Comparison of ENCODE assay signal across 27 cellular contexts in the genomic region with DNA sequence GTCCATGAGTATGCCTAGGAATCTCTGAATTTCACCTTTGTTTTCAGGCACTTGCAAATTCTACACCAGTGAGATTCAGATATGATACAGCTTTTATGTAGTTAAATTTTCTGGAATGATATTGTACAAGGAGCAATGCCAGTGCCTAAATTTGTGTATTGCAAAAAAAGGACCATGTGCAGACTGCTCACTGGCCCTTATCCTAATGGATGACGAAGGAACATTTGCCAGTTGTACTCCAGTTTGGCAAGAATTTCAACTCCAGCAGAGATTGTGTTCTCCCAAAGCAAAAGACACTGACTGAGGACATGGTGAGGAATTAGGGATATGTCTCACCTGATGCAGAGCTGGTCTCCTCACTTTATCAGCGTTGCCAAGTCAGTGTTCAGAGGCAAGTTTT.
"Had no signal": no experiment of that assay in that cellular context is flagged by ENCODE, and none has a peak within 500 bp of the region (broad histone marks: within the 10 kb centered on the region; RNA-seq: fewer than 3 reads in every experiment).

No MANE protein-coding gene starts in this region.

- H3K27ac ChIP-seq: colonic mucosa, coronary artery, dorsolateral prefrontal cortex, epithelial cell of prostate, esophagus muscularis mucosa, esophagus squamous epithelium, foreskin keratinocyte, gastroesophageal sphincter, heart right ventricle had no signal

- H3K9me3 ChIP-seq: colonic mucosa, esophagus muscularis mucosa, esophagus squamous epithelium, gastrocnemius medialis, gastroesophageal sphincter, heart right ventricle had no signal

- H3K27ac Mint-ChIP-seq: dendritic cell treated with granulocyte-macrophage colony-stimulating factor and Interleukin-4, amounts not matched to agents 40 ng/mL and 50 ng/mL, for 4 days; endodermal cell had no signal

- DNase-seq: colonic mucosa; cortex of kidney; dermis blood vessel endothelial cell; dorsolateral prefrontal cortex; effector CD4-positive, alpha-beta T cell; effector CD8-positive, alpha-beta T cell; effector memory CD4-positive, alpha-beta T cell; effector memory CD8-positive, alpha-beta T cell; endodermal cell; erythroblast; esophagus squamous epithelium; foreskin keratinocyte; foreskin melanocyte; glutamatergic neuron; head of caudate nucleus; heart right ventricle had no signal

- H3K27me3 Mint-ChIP-seq: dendritic cell treated with granulocyte-macrophage colony-stimulating factor and Interleukin-4, amounts not matched to agents 40 ng/mL and 50 ng/mL, for 4 days; effector memory CD8-positive, alpha-beta T cell had no signal

- H3K9me3 Mint-ChIP-seq: dendritic cell treated with granulocyte-macrophage colony-stimulating factor and Interleukin-4, amounts not matched to agents 40 ng/mL and 50 ng/mL, for 4 days; effector memory CD8-positive, alpha-beta T cell; endodermal cell had no signal

- H3K4me3 Mint-ChIP-seq: dendritic cell treated with granulocyte-macrophage colony-stimulating factor and Interleukin-4, amounts not matched to agents 40 ng/mL and 50 ng/mL, for 4 days; effector memory CD8-positive, alpha-beta T cell; endodermal cell had no signal

- ATAC-seq: effector memory CD8-positive, alpha-beta T cell; esophagus mucosa; foreskin keratinocyte; gastroesophageal sphincter had no signal

- H3K27me3 ChIP-seq: colonic mucosa, dorsolateral prefrontal cortex, esophagus muscularis mucosa, esophagus squamous epithelium, foreskin keratinocyte, gastrocnemius medialis, gastroesophageal sphincter, heart right ventricle had no signal

- H3K4me3 ChIP-seq: colonic mucosa, coronary artery, dorsolateral prefrontal cortex, esophagus muscularis mucosa, esophagus squamous epithelium, gastrocnemius medialis, gastroesophageal sphincter, heart right ventricle had no signal

- H3K4me1 Mint-ChIP-seq: endodermal cell had no signal

- FAIRE-seq: colon, endometrium, endothelial cell of umbilical vein, frontal cortex had no signal

- H3K4me1 ChIP-seq: colonic mucosa, esophagus muscularis mucosa, esophagus squamous epithelium, foreskin keratinocyte, gastroesophageal sphincter had no signal
